8 cellular contexts compared by ENCODE assay signal in the genomic region with DNA sequence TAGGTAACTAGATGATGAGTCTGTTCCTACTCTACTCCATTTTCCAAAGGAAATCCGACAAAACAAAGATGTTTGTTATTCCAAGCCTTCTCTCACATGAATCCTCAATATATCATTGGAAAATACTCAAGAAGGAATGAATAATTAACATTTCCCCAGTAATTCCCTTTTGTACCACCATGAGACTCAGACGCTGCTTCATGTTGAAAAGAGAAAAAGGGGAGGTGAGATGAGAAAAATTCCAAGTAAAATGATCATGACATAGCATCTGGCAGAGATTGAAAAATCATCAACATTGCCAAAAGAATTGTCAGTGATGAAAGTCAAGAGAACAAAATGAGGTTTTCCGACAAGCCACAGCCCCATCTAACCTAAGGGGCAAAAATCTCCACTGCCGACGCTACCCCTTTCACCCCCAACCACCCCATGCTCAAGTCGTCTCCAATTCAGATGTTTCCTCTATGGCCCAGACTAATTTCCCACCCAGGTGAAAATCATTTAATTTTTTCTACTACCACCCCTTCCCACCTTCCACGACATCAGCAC. TPM values are rescaled to one million over a fixed set of nuclear protein-coding genes. Genes with fewer than 3 reads are reported as not detected.
A peak's percentile ranks its signal among the peaks of the same experiment; 100 is the strongest.
DNase-seq lines count a peak whose midpoint lies in the region; ATAC-seq and TF ChIP-seq lines count a peak whose summit lies in the region.

No MANE protein-coding gene starts in this region.

- H3K9me3 ChIP-seq in ES-I3 (ENCODE audit: control insufficient read depth, insufficient read depth, low read length) = no peaks in the 10 kb centered on the region

- peaks cover 7% of the 10 kb centered on the region; the same call in 1 of the 2 replicates for H3K4me1 ChIP-seq in ES-I3 (ENCODE audit: insufficient read depth, low read length)

- ATAC-seq in HG02763 (IDR thresholded peaks at IDR 0.05; ENCODE audit: unreplicated experiment) = no peak
- ATAC-seq in omental fat pad (ENCODE audit: low FRiP score) = no peak
- no peak for ATAC-seq in HG03354 (IDR thresholded peaks at IDR 0.05; ENCODE audit: poor library complexity, severe bottlenecking, unreplicated experiment)

- TF ChIP-seq CTCF in chondrocyte (IDR thresholded peaks at IDR 0.05) = peak; percentile 62
- peak; percentile 36 for TF ChIP-seq CTCF in mesothelial cell of epicardium (IDR thresholded peaks at IDR 0.05; ENCODE audit: unreplicated experiment)
- no peak for TF ChIP-seq CTCF in omental fat pad (IDR thresholded peaks at IDR 0.05)

- H3K36me3 ChIP-seq in ES-I3 (ENCODE audit: insufficient read depth, low read length) = no peaks in the 10 kb centered on the region

- peak; percentile 14 for DNase-seq in NCI-H1694 treated with DMSO at 0.1 percent for 48 hours (lab: John Stamatoyannopoulos, UW)
- DNase-seq in chondrocyte (ENCODE audit: low spot score) = no peak
- no peak for DNase-seq in mesothelial cell of epicardium (ENCODE audit: low spot score in 2 of 2, unreplicated experiment in 2 of 2)
- no peak for DNase-seq in HPDE6-E6E7 (ENCODE audit: extremely low spot score)
- DNase-seq in omental fat pad (ENCODE audit: low spot score) = no peak

- peak overlapping the region; percentile 96 for H3K4me3 Mint-ChIP-seq in chondrocyte (ENCODE audit: unreplicated experiment)
- H3K4me3 Mint-ChIP-seq in mesothelial cell of epicardium = peak overlapping the region; percentile 97

- H3K4me1 Mint-ChIP-seq in chondrocyte (ENCODE audit: low read depth) (peaks cover 32% of the 10 kb centered on the region), mesothelial cell of epicardium (peaks cover 26% of the 10 kb centered on the region)

- H3K27ac Mint-ChIP-seq in chondrocyte (ENCODE audit: unreplicated experiment) = peak overlapping the region; percentile 98
- H3K27ac Mint-ChIP-seq in mesothelial cell of epicardium = peak overlapping the region; percentile 98

- H3K9ac ChIP-seq in ES-I3 (ENCODE audit: low read depth, low read length) = peak overlapping the region; percentile 99

- H3K27me3 Mint-ChIP-seq in chondrocyte (ENCODE audit: low read depth) = no peaks in the 10 kb centered on the region
- H3K27me3 Mint-ChIP-seq in mesothelial cell of epicardium (ENCODE audit: low read depth) = no peaks in the 10 kb centered on the region

- H3K9me3 Mint-ChIP-seq in chondrocyte (ENCODE audit: low read depth) = no peaks in the 10 kb centered on the region
- no peaks in the 10 kb centered on the region for H3K9me3 Mint-ChIP-seq in mesothelial cell of epicardium

- H3K36me3 Mint-ChIP-seq in chondrocyte (ENCODE audit: low read depth) = peaks cover 3% of the 10 kb centered on the region
- no peaks in the 10 kb centered on the region for H3K36me3 Mint-ChIP-seq in mesothelial cell of epicardium

RNA-seq across cellular contexts. Expression of a gene that starts 1.3 kb away (rescaled TPM):
- total RNA-seq in chondrocyte = 173 to 188 TPM (median 185 TPM) in 3 replicates
- total RNA-seq in mesothelial cell of epicardium = 66.3 to 74.8 TPM (median 68.4 TPM) in 3 replicates
- total RNA-seq in omental fat pad = 100 to 1,000 TPM; 107 to 145 (median 118) TPM

RNA-seq across cellular contexts. Expression of a gene that starts 28.1 kb away (rescaled TPM):
- total RNA-seq in chondrocyte (21.2 to 29.8 TPM (median 25.8 TPM) in 3 replicates), mesothelial cell of epicardium (25.2 to 29.3 TPM (median 27.0 TPM) in 3 replicates), omental fat pad (10 to 100 TPM; 10.7 to 19.8 (median 12.3) TPM)

Comparison
In these comparisons a context has a peak if more than half of its experiments do, and no peak if none do; other contexts are left out.
1. CTCF ChIP-seq: peak in chondrocyte (single experiment) and mesothelial cell of epicardium (single experiment); none in omental fat pad (0 of 3).